ENCODE assay signal across 1 cellular context in genomic region chr20:699811-700338, GRCh38.
TF ChIP-seq lines count a peak whose summit lies in the region.

No MANE protein-coding gene starts in this region.

TF ChIP-seq in neural cell, 6 proteins besides CTCF, POLR2A, EP300 and RAD21 (continued from another document):
- TF ChIP-seq REST (IDR thresholded peaks at IDR 0.05; ENCODE audit: borderline replicate concordance) (no peak), POLR2AphosphoS5 (IDR thresholded peaks at IDR 0.05) (no peak)
